Comparison of ENCODE assay signal across 8 cellular contexts in the genomic region with DNA sequence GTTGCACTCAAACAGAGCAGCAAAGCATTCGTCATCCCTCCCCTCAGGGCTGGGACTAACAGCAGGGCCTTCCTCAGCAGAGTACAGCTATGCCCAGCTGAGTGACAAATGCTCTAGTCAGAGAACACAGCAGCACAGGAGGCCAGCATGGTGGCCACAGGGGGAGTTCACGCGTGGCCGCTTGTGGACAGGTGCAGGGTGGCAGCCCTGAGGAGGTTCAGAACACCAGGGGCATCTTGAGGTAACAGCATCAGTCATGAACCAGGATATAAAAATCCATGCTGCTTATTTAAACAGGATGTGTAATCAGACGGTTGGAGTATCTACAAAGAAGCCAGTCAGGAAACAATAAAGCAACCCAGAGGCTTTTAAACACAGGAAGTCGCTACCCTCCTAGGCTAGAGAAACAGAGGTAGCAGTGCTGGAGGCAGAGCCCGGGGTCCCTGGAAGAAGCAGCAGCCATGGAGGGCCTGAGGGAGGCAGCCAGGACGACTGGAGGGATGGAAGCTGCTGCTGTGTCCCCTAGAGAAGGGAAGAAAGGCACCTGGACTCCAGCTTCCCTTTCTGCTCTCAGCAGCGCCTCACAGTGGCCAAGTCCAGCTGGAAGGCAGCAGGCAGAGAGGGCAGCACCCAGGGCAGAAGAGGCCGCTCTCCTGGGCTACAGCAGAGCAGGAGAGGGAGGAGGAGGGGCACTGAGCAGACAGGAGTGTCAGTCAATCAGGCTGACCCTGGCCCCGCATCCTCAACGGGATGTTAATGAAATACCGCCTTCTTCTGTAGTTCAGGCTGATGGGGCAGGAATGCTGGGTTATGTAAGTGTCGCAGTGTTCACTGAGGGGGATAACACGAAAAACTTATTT.
DNase-seq lines count a peak whose midpoint lies in the region; ATAC-seq, FAIRE-seq and TF ChIP-seq lines count a peak whose summit lies in the region.

No MANE protein-coding gene starts in this region.

- H3K9me3 ChIP-seq in OCI-LY3 (ENCODE audit: insufficient read depth, low read length) (no peaks in the 10 kb centered on the region), small intestine (ENCODE audit: control insufficient read depth, low read depth) (no peaks in the 10 kb centered on the region)

- intact Hi-C loops in Right ventricle myocardium superior (cut with DNase I): no loop called here

- peak; percentile 61 for TF ChIP-seq CTCF in BJ (IDR thresholded peaks at IDR 0.05; ENCODE audit: insufficient read depth, low read depth, low read length)
- TF ChIP-seq CTCF in OCI-LY3 (IDR thresholded peaks at IDR 0.05; ENCODE audit: low read depth, low read length): peak; percentile 51

- H3K79me2 ChIP-seq in OCI-LY3 (ENCODE audit: low read length): no peaks in the 10 kb centered on the region

- no peaks in the 10 kb centered on the region for H4K20me1 ChIP-seq in OCI-LY3 (ENCODE audit: insufficient read depth, low read length)

- WGBS in small intestine, 3 donors: 55 to 72% (median 63%) methylated on average over 14 to 15 of the region's 15 CpGs

- CTCF ChIA-PET in BJ (lab: Yijun Ruan, JAX): interaction anchor here (0.6 to 1.5 kb wide), 4 partner anchors 13 to 444 kb away, joined by 4 to 8 read pairs (median 5); no protein-coding TSS in a partner anchor

- no peaks in the 10 kb centered on the region for H3K27me3 Mint-ChIP-seq in activated T-cell treated with anti-CD3 and anti-CD28 coated beads, Interleukin-2, amount 50 U/mL, for 72 hours (ENCODE audit: low read depth)

- FAIRE-seq in small intestine (lab: Jason Lieb, UNC): no peak

- H2AFZ ChIP-seq in OCI-LY3 (ENCODE audit: low read depth, low read length): no peak overlapping the region

- H3K36me3 Mint-ChIP-seq in activated T-cell treated with anti-CD3 and anti-CD28 coated beads, Interleukin-2, amount 50 U/mL, for 72 hours (ENCODE audit: insufficient read depth in 2 of 2): peaks cover 3 to 21% of the 10 kb centered on the region in 2 donors

- H3K4me1 Mint-ChIP-seq in activated T-cell treated with anti-CD3 and anti-CD28 coated beads, Interleukin-2, amount 50 U/mL, for 72 hours (ENCODE audit: low read depth): peaks cover 91% of the 10 kb centered on the region

- H3K4me2 ChIP-seq in OCI-LY3 (ENCODE audit: low read length): no peak overlapping the region

- H3K9ac ChIP-seq in OCI-LY3 (ENCODE audit: low read length): no peak overlapping the region

- H3K27ac ChIP-seq in OCI-LY3 (ENCODE audit: low read length) (no peak overlapping the region), small intestine (ENCODE audit: low read depth in 1 of 2, low read length in 1 of 2) (peak overlapping the region in 1 of 2 donors; percentile 39)

- POLR2A ChIA-PET in BJ (lab: Charles Lee): no interaction called here

- DNase-seq in BJ (ENCODE audit: low read depth) (no peak), Right ventricle myocardium superior (peak; percentile 84), small intestine (peak; percentile 70), medulla oblongata (ENCODE audit: extremely low spot score) (no peak)
- DNase-seq in activated T-cell treated with anti-CD3 and anti-CD28 coated beads, Interleukin-2, amount 50 U/mL, for 72 hours: peak; percentile 69 to 85

- H3K27me3 ChIP-seq in BJ (ENCODE audit: control insufficient read depth, insufficient read depth, low read length) (no peaks in the 10 kb centered on the region), OCI-LY3 (ENCODE audit: low read depth, low read length) (no peaks in the 10 kb centered on the region), small intestine (ENCODE audit: control insufficient read depth in 2 of 2, insufficient read depth in 2 of 2, low read length in 2 of 2) (no peaks in the 10 kb centered on the region)

- H3K4me3 ChIP-seq in BJ (ENCODE audit: low read depth, low read length) (no peak overlapping the region), OCI-LY3 (ENCODE audit: low read length) (no peak overlapping the region), small intestine (ENCODE audit: low read depth in 1 of 2, low read length in 2 of 2) (no peak overlapping the region)

- peak overlapping the region; percentile 95 for H3K27ac Mint-ChIP-seq in activated T-cell treated with anti-CD3 and anti-CD28 coated beads, Interleukin-2, amount 50 U/mL, for 72 hours

- peak overlapping the region; percentile 88 to 94 for H3K4me3 Mint-ChIP-seq in activated T-cell treated with anti-CD3 and anti-CD28 coated beads, Interleukin-2, amount 50 U/mL, for 72 hours

- H3K9me3 Mint-ChIP-seq in activated T-cell treated with anti-CD3 and anti-CD28 coated beads, Interleukin-2, amount 50 U/mL, for 72 hours: peaks cover 2 to 5% of the 10 kb centered on the region in 2 donors

- H3K36me3 ChIP-seq in BJ (ENCODE audit: control insufficient read depth, insufficient read depth, low read length) (no peaks in the 10 kb centered on the region), OCI-LY3 (replicated peaks; ENCODE audit: low read depth, low read length) (no peaks in the 10 kb centered on the region), small intestine (ENCODE audit: control insufficient read depth in 2 of 2, insufficient read depth in 2 of 2, low read length in 2 of 2) (no peaks in the 10 kb centered on the region)

- H3K4me1 ChIP-seq in OCI-LY3 (ENCODE audit: low read length) (no peaks in the 10 kb centered on the region), small intestine (ENCODE audit: control insufficient read depth in 2 of 2, insufficient read depth in 1 of 2, low read depth in 1 of 2, low read length in 1 of 2) (peaks cover 0 to 2% of the 10 kb centered on the region in 2 donors)

- peak; percentile 49 for ATAC-seq in GM21619 (IDR thresholded peaks at IDR 0.05; ENCODE audit: unreplicated experiment)
- ATAC-seq in activated T-cell treated with anti-CD3 and anti-CD28 coated beads, Interleukin-2, amount 50 U/mL, for 72 hours (replicated peaks in 1 of 2): peak; percentile 51 to 70
- peak; percentile 17 for ATAC-seq in Right ventricle myocardium superior (ENCODE audit: poor library complexity)
- ATAC-seq in HG03196 (IDR thresholded peaks at IDR 0.05; ENCODE audit: unreplicated experiment): no peak

Comparison
In these comparisons a context has a peak if more than half of its experiments do, and no peak if none do; other contexts are left out.
1. DNase-seq: peak in activated T-cell treated with anti-CD3 and anti-CD28 coated beads, Interleukin-2, amount 50 U/mL, for 72 hours (2 of 2), Right ventricle myocardium superior (single experiment) and small intestine (single experiment); none in BJ (single experiment) and medulla oblongata (single experiment).